10 cellular contexts compared by ENCODE assay signal in the genomic region with DNA sequence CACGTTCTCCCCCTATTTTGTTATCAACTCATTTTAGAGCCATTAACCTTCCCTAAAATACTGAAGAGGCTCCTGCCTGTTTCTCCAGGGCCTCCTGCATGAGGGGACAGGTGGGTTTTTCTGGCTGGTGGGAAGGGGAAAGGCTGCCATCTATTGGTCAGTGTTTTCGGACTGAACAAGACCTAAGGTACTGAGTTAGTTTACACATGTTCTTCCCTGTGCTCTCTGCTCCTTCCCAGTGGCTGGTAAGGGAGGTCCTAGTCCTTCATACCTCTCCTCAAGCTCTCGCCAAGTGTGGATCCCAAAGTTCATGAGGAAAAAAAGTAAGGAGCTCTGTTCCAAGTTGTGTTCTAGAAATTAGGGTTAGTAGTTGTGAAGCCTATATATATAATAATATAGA.
A peak's percentile ranks its signal among the peaks of the same experiment; 100 is the strongest.
DNase-seq lines count a peak whose midpoint lies in the region; ATAC-seq and TF ChIP-seq lines count a peak whose summit lies in the region.
"Had no signal": no experiment of that assay in that cellular context is flagged by ENCODE, and none has a peak within 500 bp of the region (broad histone marks: within the 10 kb centered on the region; RNA-seq: fewer than 3 reads in every experiment).

No MANE protein-coding gene starts in this region.

- no peaks in the 10 kb centered on the region for H3K36me3 Mint-ChIP-seq in immature natural killer cell

- TF ChIP-seq CTCF in foreskin keratinocyte (conservative IDR thresholded peaks at IDR 0.05) = peak; percentile 49

- H3K27me3 Mint-ChIP-seq in stimulated activated naive CD8-positive, alpha-beta T cell treated with anti-CD3 and anti-CD28 coated beads, Interleukin-15, amount 100 ng/mL, for 72 hours = no peaks in the 10 kb centered on the region
- H3K27me3 Mint-ChIP-seq in immature natural killer cell (ENCODE audit: low read depth in 3 of 3) = no peaks in the 10 kb centered on the region
- H3K27me3 Mint-ChIP-seq: central memory CD8-positive, alpha-beta T cell; naive thymus-derived CD8-positive, alpha-beta T cell had no signal

- no peaks in the 10 kb centered on the region for H3K4me1 ChIP-seq in foreskin keratinocyte

- peak overlapping the region in 1 of 2 donors; percentile 35 for H3K27ac Mint-ChIP-seq in stimulated activated naive CD8-positive, alpha-beta T cell treated with anti-CD3 and anti-CD28 coated beads, Interleukin-15, amount 100 ng/mL, for 72 hours
- no peak overlapping the region for H3K27ac Mint-ChIP-seq in immature natural killer cell
- H3K27ac Mint-ChIP-seq: naive thymus-derived CD8-positive, alpha-beta T cell had no signal

- no peaks in the 10 kb centered on the region for H3K27me3 ChIP-seq in foreskin keratinocyte

- H3K27ac ChIP-seq in foreskin keratinocyte = no peak overlapping the region

- no peaks in the 10 kb centered on the region for H3K4me1 Mint-ChIP-seq in stimulated activated naive CD8-positive, alpha-beta T cell treated with anti-CD3 and anti-CD28 coated beads, Interleukin-15, amount 100 ng/mL, for 72 hours
- no peaks in the 10 kb centered on the region for H3K4me1 Mint-ChIP-seq in immature natural killer cell
- H3K4me1 Mint-ChIP-seq: central memory CD8-positive, alpha-beta T cell; naive thymus-derived CD8-positive, alpha-beta T cell had no signal

- H3K9me3 Mint-ChIP-seq in stimulated activated naive CD8-positive, alpha-beta T cell treated with anti-CD3 and anti-CD28 coated beads, Interleukin-15, amount 100 ng/mL, for 72 hours = peaks cover 5 to 6% of the 10 kb centered on the region in 2 donors
- peaks cover 8 to 33% (median 13%) of the 10 kb centered on the region in 6 donors for H3K9me3 Mint-ChIP-seq in immature natural killer cell

- DNase-seq in COLO829 (ENCODE audit: low spot score) = peak; percentile 11
- DNase-seq in NCI-H69 (lab: John Stamatoyannopoulos, UW) = peak; percentile 85
- DNase-seq in foreskin keratinocyte = peak in 1 of 2 donors; percentile 32
- DNase-seq in stimulated activated naive CD8-positive, alpha-beta T cell treated with anti-CD3 and anti-CD28 coated beads, Interleukin-15, amount 100 ng/mL, for 72 hours = no peak
- no peak for DNase-seq in immature natural killer cell
- DNase-seq in cerebellum (ENCODE audit: low spot score) = no peak
- DNase-seq: naive thymus-derived CD8-positive, alpha-beta T cell had no signal

- peak; percentile 57 for ATAC-seq in HG03103 (IDR thresholded peaks at IDR 0.05; ENCODE audit: low read depth, unreplicated experiment)
- no peak for ATAC-seq in foreskin keratinocyte
- ATAC-seq in GM18870 (IDR thresholded peaks at IDR 0.05; ENCODE audit: unreplicated experiment) = no peak
- no peak for ATAC-seq in stimulated activated naive CD8-positive, alpha-beta T cell treated with anti-CD3 and anti-CD28 coated beads, Interleukin-15, amount 100 ng/mL, for 72 hours
- ATAC-seq: naive thymus-derived CD8-positive, alpha-beta T cell had no signal

- H3K4me3 Mint-ChIP-seq in stimulated activated naive CD8-positive, alpha-beta T cell treated with anti-CD3 and anti-CD28 coated beads, Interleukin-15, amount 100 ng/mL, for 72 hours = no peak overlapping the region
- H3K4me3 Mint-ChIP-seq in immature natural killer cell = no peak overlapping the region
- H3K4me3 Mint-ChIP-seq: central memory CD8-positive, alpha-beta T cell; naive thymus-derived CD8-positive, alpha-beta T cell had no signal

Comparison
In these comparisons a context has a peak if more than half of its experiments do, and no peak if none do; other contexts are left out.
1. DNase-seq: peak in COLO829 (single experiment) and NCI-H69 (single experiment); none in stimulated activated naive CD8-positive, alpha-beta T cell treated with anti-CD3 and anti-CD28 coated beads, Interleukin-15, amount 100 ng/mL, for 72 hours (0 of 2), immature natural killer cell (0 of 3) and cerebellum (single experiment).